Comparison of ENCODE assay signal across 1 cellular context in the genomic region with DNA sequence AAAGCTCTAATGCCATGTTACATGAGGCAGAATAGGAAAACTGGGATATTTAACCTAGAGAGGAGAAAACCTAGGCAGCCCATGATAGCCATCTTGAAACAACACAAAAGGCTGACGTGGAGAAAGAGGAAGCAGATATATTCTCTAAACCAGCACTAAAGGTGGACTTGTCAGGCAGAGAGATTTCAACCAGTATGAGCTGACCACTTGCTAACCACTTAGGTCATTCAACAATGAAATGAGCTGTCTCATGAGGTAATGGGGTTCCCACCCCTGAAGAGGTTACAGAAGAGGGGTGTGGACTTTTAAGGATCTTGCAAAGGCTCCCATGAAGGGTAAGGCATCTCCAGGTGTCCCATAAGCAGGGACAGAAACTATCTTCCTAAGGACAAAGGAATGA.
A peak's percentile ranks its signal among the peaks of the same experiment; 100 is the strongest.
TF ChIP-seq lines count a peak whose summit lies in the region.

No MANE protein-coding gene starts in this region.

TF ChIP-seq in GM12878, 131 proteins besides CTCF, POLR2A, EP300 and RAD21 (continued from another document):
- TF ChIP-seq E2F4 (IDR thresholded peaks at IDR 0.05; ENCODE audit: low read depth, low read length) (no peak), CREM (IDR thresholded peaks at IDR 0.05; ENCODE audit: low read depth) (peak; percentile 33; the same call in 1 of the 2 replicates), NKRF (conservative IDR thresholded peaks at IDR 0.05) (no peak), ATF7 (IDR thresholded peaks at IDR 0.05; ENCODE audit: low read depth) (peak; percentile 93), SP1 (IDR thresholded peaks at IDR 0.05; ENCODE audit: low read depth, low read length) (no peak), DPF2 (IDR thresholded peaks at IDR 0.05) (peak; percentile 54; the same call in 1 of the 2 replicates), CBX5 (IDR thresholded peaks at IDR 0.05; ENCODE audit: low read depth) (no peak), PKNOX1 (IDR thresholded peaks at IDR 0.05) (no peak), NR2F1 (conservative IDR thresholded peaks at IDR 0.05) (0 out of 2 replicates have a peak, but pooled peaks have one; percentile 39), POU2F2 (IDR thresholded peaks at IDR 0.05; ENCODE audit: borderline replicate concordance, low read depth, low read length) (peak; percentile 41; the same call in 1 of the 3 replicates), RUNX3 (IDR thresholded peaks at IDR 0.05; ENCODE audit: low read length) (peak; percentile 72), PAX5 (IDR thresholded peaks at IDR 0.05; ENCODE audit: borderline replicate concordance, low read depth, low read length) (0 out of 2 replicates have a peak, but pooled peaks have one; percentile 33), ATF2 (IDR thresholded peaks at IDR 0.05; ENCODE audit: low read length) (peak; percentile 72), TARDBP (IDR thresholded peaks at IDR 0.05; ENCODE audit: borderline replicate concordance) (no peak), RELB (IDR thresholded peaks at IDR 0.05; ENCODE audit: low read depth) (0 out of 2 replicates have a peak, but pooled peaks have one; percentile 15), SIX5 (IDR thresholded peaks at IDR 0.05; ENCODE audit: low read depth, low read length, severe bottlenecking) (no peak), BCL11A (IDR thresholded peaks at IDR 0.05; ENCODE audit: low read depth, low read length) (peak; percentile 70; the same call in 1 of the 2 replicates), SREBF2 (IDR thresholded peaks at IDR 0.05; ENCODE audit: low read length) (no peak), MYB (IDR thresholded peaks at IDR 0.05; ENCODE audit: borderline replicate concordance, low read depth, low read length) (no peak), ATF3 (IDR thresholded peaks at IDR 0.05; ENCODE audit: borderline replicate concordance, extremely low read depth, low read depth, low read length) (no peak), MTA2 (IDR thresholded peaks at IDR 0.05; ENCODE audit: low read depth) (peak; percentile 78), BHLHE40 (IDR thresholded peaks at IDR 0.05; ENCODE audit: borderline replicate concordance in 1 of 2, low read depth in 2 of 2, low read length in 1 of 2) (peak in 1 of 2 experiments; percentile 25; a peak in 1 of 4 replicates), IKZF2 (IDR thresholded peaks at IDR 0.05) (peak; percentile 44 to 57; a peak in 2 of 4 replicates), CEBPB (IDR thresholded peaks at IDR 0.05; ENCODE audit: borderline replicate concordance in 1 of 2, low read depth in 2 of 2, low read length in 2 of 2) (no peak), JUNB (IDR thresholded peaks at IDR 0.05) (peak; percentile 52; the same call in 1 of the 2 replicates), SPI1 (IDR thresholded peaks at IDR 0.05; ENCODE audit: borderline replicate concordance, insufficient read depth, low read depth, low read length) (peak; percentile 53; the same call in 1 of the 2 replicates), CREB1 (IDR thresholded peaks at IDR 0.05; ENCODE audit: low read depth) (peak; percentile 71), NFIC (IDR thresholded peaks at IDR 0.05; ENCODE audit: low read depth, low read length) (peak; percentile 41; the same call in 1 of the 2 replicates)
- TF ChIP-seq, protein P1, sequence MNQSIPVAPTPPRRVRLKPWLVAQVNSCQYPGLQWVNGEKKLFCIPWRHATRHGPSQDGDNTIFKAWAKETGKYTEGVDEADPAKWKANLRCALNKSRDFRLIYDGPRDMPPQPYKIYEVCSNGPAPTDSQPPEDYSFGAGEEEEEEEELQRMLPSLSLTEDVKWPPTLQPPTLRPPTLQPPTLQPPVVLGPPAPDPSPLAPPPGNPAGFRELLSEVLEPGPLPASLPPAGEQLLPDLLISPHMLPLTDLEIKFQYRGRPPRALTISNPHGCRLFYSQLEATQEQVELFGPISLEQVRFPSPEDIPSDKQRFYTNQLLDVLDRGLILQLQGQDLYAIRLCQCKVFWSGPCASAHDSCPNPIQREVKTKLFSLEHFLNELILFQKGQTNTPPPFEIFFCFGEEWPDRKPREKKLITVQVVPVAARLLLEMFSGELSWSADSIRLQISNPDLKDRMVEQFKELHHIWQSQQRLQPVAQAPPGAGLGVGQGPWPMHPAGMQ (IDR thresholded peaks at IDR 0.05; ENCODE audit: borderline replicate concordance), result no peak
